In the genomic region with DNA sequence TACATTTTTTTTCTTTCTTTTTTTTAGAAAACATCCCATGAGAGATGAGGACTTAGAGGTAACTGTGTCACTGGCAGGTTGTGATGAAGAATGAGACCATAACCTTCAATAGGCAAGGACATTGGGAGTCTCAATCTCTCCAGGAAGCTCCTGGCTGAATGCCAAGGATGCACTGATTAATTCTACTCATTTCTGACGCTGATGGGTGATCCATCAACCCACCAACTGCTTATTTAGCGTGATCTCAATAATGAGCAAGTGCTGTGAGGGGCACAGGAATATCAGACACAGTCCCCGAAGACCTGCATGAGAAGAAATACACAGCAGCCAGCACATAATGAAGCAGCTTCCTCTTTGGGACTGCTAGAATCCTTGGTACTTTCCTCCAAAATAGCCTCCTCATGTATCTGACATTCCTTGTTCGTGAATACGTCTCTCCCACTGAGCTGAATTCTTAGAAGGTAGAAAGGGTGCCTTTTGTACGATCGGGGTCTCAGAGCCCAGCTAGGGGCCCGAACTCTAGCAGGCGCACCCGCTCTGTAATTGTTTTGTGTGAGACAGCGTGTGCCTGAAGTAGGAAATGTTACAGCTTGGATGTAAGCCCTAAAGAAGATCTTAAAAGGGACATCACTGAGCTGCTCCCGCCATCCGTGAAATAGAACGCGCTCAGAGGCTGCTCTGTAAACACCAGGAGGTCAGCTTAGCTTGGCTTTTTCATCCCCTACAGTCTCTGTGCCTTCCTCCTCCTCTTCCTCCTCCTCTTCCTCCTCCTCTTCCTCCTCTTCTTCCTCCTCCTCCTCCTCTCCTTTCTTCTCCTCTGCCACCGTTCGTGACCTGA, we compare ENCODE assay signal across 9 cellular contexts. TPM values are rescaled to one million over a fixed set of nuclear protein-coding genes. Genes with fewer than 3 reads are reported as not detected.
DNase-seq lines count a peak whose midpoint lies in the region; ATAC-seq, FAIRE-seq and TF ChIP-seq lines count a peak whose summit lies in the region.
"Had no signal": no experiment of that assay in that cellular context is flagged by ENCODE, and none has a peak within 500 bp of the region (broad histone marks: within the 10 kb centered on the region; RNA-seq: fewer than 3 reads in every experiment).

No MANE protein-coding gene starts in this region.

- intact Hi-C loops in body of pancreas (cut with DNase I) (no loop called here), posterior cingulate gyrus (cut with DNase I) (no loop called here)

- dilution Hi-C loops in keratinocyte (cut with MboI; ENCODE audit: extremely low pct_ligation_motif_present, low sequenced_read_pairs): no loop called here

- TF ChIP-seq CTCF in body of pancreas (IDR thresholded peaks at IDR 0.05) (no peak), keratinocyte (optimal IDR thresholded peaks at IDR 0.05 in 1 of 3, IDR thresholded peaks at IDR 0.05 in 1 of 3, conservative IDR thresholded peaks at IDR 0.05 in 1 of 3; ENCODE audit: extremely low read depth in 1 of 3, insufficient read depth in 2 of 3, low read length in 3 of 3) (no peak), thoracic aorta (IDR thresholded peaks at IDR 0.05) (no peak)

- H3K4me3 ChIP-seq in body of pancreas (no peak overlapping the region), keratinocyte (ENCODE audit: control insufficient read depth in 2 of 3, extremely low read depth in 1 of 3, insufficient read depth in 2 of 3, low read depth in 1 of 3, low read length in 3 of 3) (no peak overlapping the region), thoracic aorta (peak overlapping the region; percentile 57), H7 (ENCODE audit: insufficient read depth, low read depth, low read length) (no peak overlapping the region)

- H3K4me2 ChIP-seq in keratinocyte (ENCODE audit: control insufficient read depth, extremely low read depth, insufficient read depth, low read depth, low read length): no peak overlapping the region

- H4K20me1 ChIP-seq in keratinocyte (ENCODE audit: control insufficient read depth, extremely low read depth, insufficient read depth, low read length): no peaks in the 10 kb centered on the region

- H3K27me3 ChIP-seq in body of pancreas (no peaks in the 10 kb centered on the region), keratinocyte (ENCODE audit: control insufficient read depth, extremely low read depth, insufficient read depth, low read length) (no peaks in the 10 kb centered on the region), thoracic aorta (replicated peaks; ENCODE audit: insufficient read depth) (no peaks in the 10 kb centered on the region), H7 (ENCODE audit: control insufficient read depth, insufficient read depth, low read length) (no peaks in the 10 kb centered on the region)

- ATAC-seq in body of pancreas: peak; percentile 16
- ATAC-seq in thoracic aorta (ENCODE audit: insufficient number of reproducible peaks, low FRiP score, low read depth): no peak
- ATAC-seq in HG03442 (IDR thresholded peaks at IDR 0.05; ENCODE audit: unreplicated experiment): no peak

- TF ChIP-seq POLR2A in body of pancreas (IDR thresholded peaks at IDR 0.05): no peak

- FAIRE-seq in keratinocyte (lab: Jason Lieb, UNC): peak; percentile 48

- H3K79me2 ChIP-seq in keratinocyte (ENCODE audit: control insufficient read depth, insufficient read depth, low read length): no peaks in the 10 kb centered on the region

- H3K27ac ChIP-seq in body of pancreas: peak overlapping the region in 1 of 4 donors; percentile 24
- no peak overlapping the region for H3K27ac ChIP-seq in keratinocyte (ENCODE audit: control insufficient read depth, insufficient read depth, low read length)
- peak overlapping the region; percentile 81 to 94 for H3K27ac ChIP-seq in thoracic aorta

- no peaks in the 10 kb centered on the region for H3K9me1 ChIP-seq in keratinocyte (ENCODE audit: control insufficient read depth, extremely low read depth, insufficient read depth, low read length)

- H3K36me3 ChIP-seq in body of pancreas (replicated peaks in 1 of 2; ENCODE audit: insufficient read depth in 1 of 2, low read depth in 2 of 2) (no peaks in the 10 kb centered on the region), keratinocyte (ENCODE audit: control insufficient read depth in 2 of 2, extremely low read depth in 1 of 2, insufficient read depth in 2 of 2, low read length in 2 of 2) (no peaks in the 10 kb centered on the region), thoracic aorta (no peaks in the 10 kb centered on the region), H7 (replicated peaks; ENCODE audit: control insufficient read depth, insufficient read depth, low read length) (no peaks in the 10 kb centered on the region; the same call in 1 of the 2 replicates)

- H3K9ac ChIP-seq in keratinocyte (ENCODE audit: control insufficient read depth, extremely low read depth, insufficient read depth, low read length): no peak overlapping the region

- WGBS in body of pancreas, 2 donors: 30 to 34% methylated on average over 17 of the region's 17 CpGs

- H3K9me3 ChIP-seq in body of pancreas: no peaks in the 10 kb centered on the region
- no peaks in the 10 kb centered on the region for H3K9me3 ChIP-seq in keratinocyte (ENCODE audit: control insufficient read depth, low read depth, low read length)
- H3K9me3 ChIP-seq in thoracic aorta: no peaks in the 10 kb centered on the region

- DNase-seq in NCI-H1092 (lab: John Stamatoyannopoulos, UW): peak; percentile 27
- DNase-seq in body of pancreas: no peak
- no peak for DNase-seq in keratinocyte (ENCODE audit: low read depth, low spot score)
- DNase-seq in thoracic aorta (ENCODE audit: low spot score): no peak
- DNase-seq in H7: no peak
- DNase-seq in NCI-H1930 (lab: John Stamatoyannopoulos, UW): no peak
- no peak for DNase-seq in posterior cingulate gyrus
- DNase-seq: stimulated activated CD4-positive, alpha-beta T cell treated with anti-CD3 and anti-CD28 coated beads, Interleukin-4, amount 100 ng/mL, for 1 hour had no signal

- no peaks in the 10 kb centered on the region for H3K4me1 ChIP-seq in body of pancreas
- peaks cover 49% of the 10 kb centered on the region for H3K4me1 ChIP-seq in keratinocyte (ENCODE audit: control insufficient read depth, extremely low read depth, insufficient read depth, low read length)
- peaks cover 13 to 82% of the 10 kb centered on the region in 2 donors for H3K4me1 ChIP-seq in thoracic aorta (ENCODE audit: control insufficient read depth in 1 of 2, low read depth in 2 of 2)

- no peak overlapping the region for H2AFZ ChIP-seq in keratinocyte (ENCODE audit: control insufficient read depth, low read length)

RNA-seq across cellular contexts. Expression of gene CLMP, which starts 7.2 kb away (rescaled TPM):
- total RNA-seq in body of pancreas: 10 to 100 TPM; 10.1 to 22.1 TPM
- 2.7 to 5.4 TPM (median 3.1 TPM) in 3 replicates for polyA plus RNA-seq in keratinocyte
- 7.0 TPM for polyA plus RNA-seq in keratinocyte (2011; ENCODE audit: low read depth)
- polyA plus RNA-seq in keratinocyte (2011; cell fraction: cytosol; rRNA removed): 1.7 and 2.8 TPM in 2 replicates
- polyA plus RNA-seq in keratinocyte (2011; cell fraction: nucleus; rRNA removed): 2.2 and 4.6 TPM in 2 replicates
- 1.8 and 2.8 TPM in 2 replicates for polyA plus RNA-seq in keratinocyte (2012; ENCODE audit: low replicate concordance)
- polyA minus RNA-seq in keratinocyte: 6.3 to 11.2 TPM (median 9.6 TPM) in 3 replicates
- polyA minus RNA-seq in keratinocyte (2011; cell fraction: cytosol; rRNA and poly(A)+ RNA removed): 2.5 TPM
- polyA minus RNA-seq in keratinocyte (2011; cell fraction: nucleus; rRNA and poly(A)+ RNA removed): 1.9 and 5.5 TPM in 2 replicates
- 100 to 1,000 TPM in 1 of 2 donors, 10 to 100 TPM in 1; 48.3 to 126 TPM for total RNA-seq in thoracic aorta
- 17.6 and 24.3 TPM in 2 replicates for total RNA-seq in H7 (2014; rRNA removed; shearing (Covaris generic))
